ENCODE assay signal across 8 cellular contexts in genomic region chr11:66421492-66422205, GRCh38. TPM values are rescaled to one million over a fixed set of nuclear protein-coding genes. Genes with fewer than 3 reads are reported as not detected.
A peak's percentile ranks its signal among the peaks of the same experiment; 100 is the strongest.
DNase-seq lines count a peak whose midpoint lies in the region; ATAC-seq, FAIRE-seq and TF ChIP-seq lines count a peak whose summit lies in the region.

No MANE protein-coding gene starts in this region.

- ATAC-seq in sciatic nerve, result peak; percentile 97
- no peak for ATAC-seq in HG03280 (IDR thresholded peaks at IDR 0.05; ENCODE audit: unreplicated experiment)

- intact Hi-C loops in sciatic nerve (cut with DNase I), result no loop called here

- peak; percentile 96 for FAIRE-seq in GM12892 (lab: Jason Lieb, UNC)

- TF ChIP-seq RAD21 in Ishikawa (IDR thresholded peaks at IDR 0.05; ENCODE audit: low read depth), result no peak; the same call in 1 of the 2 replicates

- peak; percentile 36; the same call in 1 of the 2 replicates for TF ChIP-seq EP300 in Ishikawa (IDR thresholded peaks at IDR 0.05; ENCODE audit: borderline replicate concordance)

- H3K4me3 ChIP-seq in astrocyte of the spinal cord (ENCODE audit: low read depth, low read length), result no peak overlapping the region

- TF ChIP-seq CTCF in astrocyte of the spinal cord (IDR thresholded peaks at IDR 0.05; ENCODE audit: low read depth, low read length), result no peak

- TF ChIP-seq POLR2A in GM12892 (IDR thresholded peaks at IDR 0.05; ENCODE audit: low read depth, low read length), result no peak

- DNase-seq in GM12892 (ENCODE audit: insufficient read length), result peak; percentile 81
- DNase-seq in UCSD-AML1 (lab: John Stamatoyannopoulos, UW; ENCODE audit: unreplicated experiment), result peak; percentile 88
- DNase-seq in astrocyte of the spinal cord (ENCODE audit: low read depth, low spot score), result peak; percentile 83
- peak; percentile 91 for DNase-seq in hepatic stellate cell (ENCODE audit: low spot score)
- DNase-seq in sciatic nerve (ENCODE audit: low spot score), result peak; percentile 96
- no peak for DNase-seq in NCI-H1092 (lab: John Stamatoyannopoulos, UW)

- in situ Hi-C loops in astrocyte of the spinal cord (cut with HindIII; ENCODE audit: low sequenced_read_pairs), result no loop called here

TF ChIP-seq in Ishikawa, 13 proteins besides CTCF, POLR2A, EP300 and RAD21:
- TF ChIP-seq TEAD4 (IDR thresholded peaks at IDR 0.05) (peak; percentile 76), ZBTB7A (IDR thresholded peaks at IDR 0.05; ENCODE audit: low read depth) (no peak), EGR1 (IDR thresholded peaks at IDR 0.05) (no peak), USF1 (IDR thresholded peaks at IDR 0.05) (peak; percentile 36; the same call in 1 of the 2 replicates), NFIC (IDR thresholded peaks at IDR 0.05) (peak; percentile 56; the same call in 1 of the 2 replicates), CEBPB (IDR thresholded peaks at IDR 0.05) (no peak; the same call in 1 of the 2 replicates), TAF1 (IDR thresholded peaks at IDR 0.05; ENCODE audit: low read depth) (peak; percentile 15; the same call in 1 of the 2 replicates), CREB1 (IDR thresholded peaks at IDR 0.05; ENCODE audit: low read depth) (0 out of 2 replicates have a peak, but pooled peaks have one; percentile 28), TCF12 (IDR thresholded peaks at IDR 0.05; ENCODE audit: low read depth) (peak; percentile 65), YY1 (IDR thresholded peaks at IDR 0.05; ENCODE audit: low read depth) (peak; percentile 72), FOXM1 (IDR thresholded peaks at IDR 0.05; ENCODE audit: borderline replicate concordance, low read depth) (no peak)
- TF ChIP-seq, protein P1, sequence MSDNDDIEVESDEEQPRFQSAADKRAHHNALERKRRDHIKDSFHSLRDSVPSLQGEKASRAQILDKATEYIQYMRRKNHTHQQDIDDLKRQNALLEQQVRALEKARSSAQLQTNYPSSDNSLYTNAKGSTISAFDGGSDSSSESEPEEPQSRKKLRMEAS (IDR thresholded peaks at IDR 0.05), result peak; percentile 96
- TF ChIP-seq, protein P2, sequence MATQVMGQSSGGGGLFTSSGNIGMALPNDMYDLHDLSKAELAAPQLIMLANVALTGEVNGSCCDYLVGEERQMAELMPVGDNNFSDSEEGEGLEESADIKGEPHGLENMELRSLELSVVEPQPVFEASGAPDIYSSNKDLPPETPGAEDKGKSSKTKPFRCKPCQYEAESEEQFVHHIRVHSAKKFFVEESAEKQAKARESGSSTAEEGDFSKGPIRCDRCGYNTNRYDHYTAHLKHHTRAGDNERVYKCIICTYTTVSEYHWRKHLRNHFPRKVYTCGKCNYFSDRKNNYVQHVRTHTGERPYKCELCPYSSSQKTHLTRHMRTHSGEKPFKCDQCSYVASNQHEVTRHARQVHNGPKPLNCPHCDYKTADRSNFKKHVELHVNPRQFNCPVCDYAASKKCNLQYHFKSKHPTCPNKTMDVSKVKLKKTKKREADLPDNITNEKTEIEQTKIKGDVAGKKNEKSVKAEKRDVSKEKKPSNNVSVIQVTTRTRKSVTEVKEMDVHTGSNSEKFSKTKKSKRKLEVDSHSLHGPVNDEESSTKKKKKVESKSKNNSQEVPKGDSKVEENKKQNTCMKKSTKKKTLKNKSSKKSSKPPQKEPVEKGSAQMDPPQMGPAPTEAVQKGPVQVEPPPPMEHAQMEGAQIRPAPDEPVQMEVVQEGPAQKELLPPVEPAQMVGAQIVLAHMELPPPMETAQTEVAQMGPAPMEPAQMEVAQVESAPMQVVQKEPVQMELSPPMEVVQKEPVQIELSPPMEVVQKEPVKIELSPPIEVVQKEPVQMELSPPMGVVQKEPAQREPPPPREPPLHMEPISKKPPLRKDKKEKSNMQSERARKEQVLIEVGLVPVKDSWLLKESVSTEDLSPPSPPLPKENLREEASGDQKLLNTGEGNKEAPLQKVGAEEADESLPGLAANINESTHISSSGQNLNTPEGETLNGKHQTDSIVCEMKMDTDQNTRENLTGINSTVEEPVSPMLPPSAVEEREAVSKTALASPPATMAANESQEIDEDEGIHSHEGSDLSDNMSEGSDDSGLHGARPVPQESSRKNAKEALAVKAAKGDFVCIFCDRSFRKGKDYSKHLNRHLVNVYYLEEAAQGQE (IDR thresholded peaks at IDR 0.05; ENCODE audit: low read depth), result peak; percentile 100
TF ChIP-seq in Ishikawa: peak in this region for 9.

RNA-seq across cellular contexts. Expression of gene NPAS4, which starts 0.8 kb away (rescaled TPM):
- polyA plus RNA-seq in GM12892 (2012; ENCODE audit: missing spikeins), result not detected
- not detected for total RNA-seq in sciatic nerve

RNA-seq across cellular contexts. Expression of gene MRPL11, which starts 17.0 kb away (rescaled TPM):
- 85.7 TPM for polyA plus RNA-seq in GM12892 (2012; ENCODE audit: missing spikeins)
- 25.1 TPM for total RNA-seq in sciatic nerve

RNA-seq across cellular contexts. Expression of gene PELI3, which starts 45.1 kb away (rescaled TPM):
- 1.9 TPM for polyA plus RNA-seq in GM12892 (2012; ENCODE audit: missing spikeins)
- 14.8 TPM for total RNA-seq in sciatic nerve

RNA-seq across cellular contexts. Expression of gene SLC29A2, which starts 50.1 kb away (rescaled TPM):
- polyA plus RNA-seq in GM12892 (2012; ENCODE audit: missing spikeins), result 6.6 TPM
- 2.3 TPM for total RNA-seq in sciatic nerve

RNA-seq across cellular contexts. Expression of gene DPP3, which starts 58.6 kb away (rescaled TPM):
- 32.4 TPM for polyA plus RNA-seq in GM12892 (2012; ENCODE audit: missing spikeins)
- total RNA-seq in sciatic nerve, result 12.4 TPM
